In the genomic region with DNA sequence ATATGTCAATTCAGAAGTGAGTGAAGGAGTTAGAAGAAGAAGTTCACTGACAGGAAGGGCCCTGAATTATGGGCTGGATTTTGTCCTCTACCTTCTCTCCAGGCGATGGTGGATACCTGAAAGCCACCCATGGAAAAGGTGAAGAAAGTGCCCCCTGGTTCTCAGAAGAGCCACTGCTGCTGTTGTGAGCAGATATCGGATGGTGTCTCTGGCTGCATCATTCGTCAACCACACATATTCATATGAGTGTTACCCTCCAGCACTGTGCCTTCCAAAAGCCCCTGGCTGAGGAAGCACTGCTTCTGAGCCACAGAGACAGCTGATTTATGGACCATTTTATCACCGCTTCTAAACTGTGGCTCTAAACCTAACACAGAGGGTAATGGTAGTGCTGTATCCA, we compare ENCODE assay signal across 18 cellular contexts. TPM values are rescaled to one million over a fixed set of nuclear protein-coding genes. Genes with fewer than 3 reads are reported as not detected.
DNase-seq lines count a peak whose midpoint lies in the region; ATAC-seq and TF ChIP-seq lines count a peak whose summit lies in the region.
"Had no signal": no experiment of that assay in that cellular context is flagged by ENCODE, and none has a peak within 500 bp of the region (broad histone marks: within the 10 kb centered on the region; RNA-seq: fewer than 3 reads in every experiment).

No MANE protein-coding gene starts in this region.

- H2AFZ ChIP-seq in osteoblast (ENCODE audit: low read length): no peak overlapping the region

- peaks cover 3% of the 10 kb centered on the region for H4K20me1 ChIP-seq in osteoblast (ENCODE audit: insufficient read depth, low read length)

- peaks cover 23% of the 10 kb centered on the region for H3K27me3 Mint-ChIP-seq in endothelial cell (ENCODE audit: unreplicated experiment)
- H3K27me3 Mint-ChIP-seq in activated T-cell treated with anti-CD3 and anti-CD28 coated beads, Interleukin-2, amount 50 U/mL, for 24 hours: peaks cover 3% of the 10 kb centered on the region
- H3K27me3 Mint-ChIP-seq: central memory CD8-positive, alpha-beta T cell had no signal

- H3K79me2 ChIP-seq in osteoblast (ENCODE audit: insufficient read depth, low read length): peaks cover 31% of the 10 kb centered on the region

- ATAC-seq in HG02623 (IDR thresholded peaks at IDR 0.05; ENCODE audit: unreplicated experiment): no peak
- ATAC-seq: effector memory CD8-positive, alpha-beta T cell; left ventricle myocardium superior had no signal

- peaks cover 8% of the 10 kb centered on the region for H3K36me3 Mint-ChIP-seq in endothelial cell (ENCODE audit: low read depth, unreplicated experiment)
- peaks cover 13% of the 10 kb centered on the region for H3K36me3 Mint-ChIP-seq in activated T-cell treated with anti-CD3 and anti-CD28 coated beads, Interleukin-2, amount 50 U/mL, for 24 hours (ENCODE audit: low read depth)

- H3K27me3 ChIP-seq in osteoblast (ENCODE audit: insufficient read depth, low read length): no peaks in the 10 kb centered on the region
- H3K27me3 ChIP-seq: BE2C had no signal

- H3K4me2 ChIP-seq in osteoblast (ENCODE audit: insufficient read depth, low read length): peak overlapping the region; percentile 22

- H3K27ac Mint-ChIP-seq in endothelial cell (ENCODE audit: unreplicated experiment): peak overlapping the region; percentile 70
- H3K27ac Mint-ChIP-seq in activated T-cell treated with anti-CD3 and anti-CD28 coated beads, Interleukin-2, amount 50 U/mL, for 24 hours: no peak overlapping the region
- H3K27ac Mint-ChIP-seq: effector memory CD8-positive, alpha-beta T cell had no signal

- H3K9me3 Mint-ChIP-seq in endothelial cell (ENCODE audit: unreplicated experiment): no peaks in the 10 kb centered on the region
- H3K9me3 Mint-ChIP-seq in activated T-cell treated with anti-CD3 and anti-CD28 coated beads, Interleukin-2, amount 50 U/mL, for 24 hours: no peaks in the 10 kb centered on the region
- H3K9me3 Mint-ChIP-seq: central memory CD8-positive, alpha-beta T cell; effector memory CD8-positive, alpha-beta T cell had no signal

- peaks cover 14% of the 10 kb centered on the region for H3K36me3 ChIP-seq in osteoblast (ENCODE audit: insufficient read depth, low read length)

- no peak for DNase-seq in AG10803 (ENCODE audit: low read depth)
- peak; percentile 77 for DNase-seq in NCI-H526 treated with DMSO at 0.1 percent for 48 hours (lab: John Stamatoyannopoulos, UW)
- DNase-seq in endothelial cell (ENCODE audit: low spot score): no peak
- DNase-seq in osteoblast (ENCODE audit: insufficient read length, low spot score, missing footprints): no peak
- no peak for DNase-seq in ureter (ENCODE audit: low spot score)
- no peak for DNase-seq in NCI-H2196 (lab: John Stamatoyannopoulos, UW; ENCODE audit: unreplicated experiment)
- no peak for DNase-seq in activated T-cell treated with anti-CD3 and anti-CD28 coated beads, Interleukin-2, amount 50 U/mL, for 24 hours
- DNase-seq: activated CD4-positive, alpha-beta T cell treated with anti-CD3 and anti-CD28 coated beads for 4 hours; BE2C; DMS153; effector memory CD8-positive, alpha-beta T cell; H7; left ventricle myocardium superior; NCI-H146; NCI-H2227 treated with DMSO at 0.1 percent for 48 hours; SHP77 treated with DMSO at 0.1 percent for 48 hours had no signal

- no peak for TF ChIP-seq CTCF in AG10803 (conservative IDR thresholded peaks at IDR 0.05; ENCODE audit: low read length)
- no peak for TF ChIP-seq CTCF in endothelial cell (IDR thresholded peaks at IDR 0.05; ENCODE audit: unreplicated experiment)
- TF ChIP-seq CTCF in osteoblast (IDR thresholded peaks at IDR 0.05; ENCODE audit: extremely low read depth, low read depth, low read length): no peak

- H3K4me1 Mint-ChIP-seq in endothelial cell (ENCODE audit: unreplicated experiment): peaks cover 27% of the 10 kb centered on the region
- peaks cover 30% of the 10 kb centered on the region for H3K4me1 Mint-ChIP-seq in activated T-cell treated with anti-CD3 and anti-CD28 coated beads, Interleukin-2, amount 50 U/mL, for 24 hours (ENCODE audit: low read depth)

- H3K4me3 ChIP-seq in AG10803 (ENCODE audit: low read length): peak overlapping the region; percentile 17
- H3K4me3 ChIP-seq in osteoblast (ENCODE audit: insufficient read depth, low read length): peak overlapping the region; percentile 21

- peaks cover 48% of the 10 kb centered on the region for H3K4me1 ChIP-seq in osteoblast (ENCODE audit: insufficient read depth, low read length)

- H3K27ac ChIP-seq in osteoblast (ENCODE audit: low read depth, low read length): peak overlapping the region; percentile 91

- no peak overlapping the region for H3K4me3 Mint-ChIP-seq in endothelial cell (ENCODE audit: unreplicated experiment)
- no peak overlapping the region for H3K4me3 Mint-ChIP-seq in activated T-cell treated with anti-CD3 and anti-CD28 coated beads, Interleukin-2, amount 50 U/mL, for 24 hours

- H3K9me3 ChIP-seq in osteoblast (ENCODE audit: low read depth, low read length): no peaks in the 10 kb centered on the region
- H3K9me3 ChIP-seq: BE2C had no signal

RNA-seq across cellular contexts. Expression of gene ACTN1, which starts 2.0 kb away (rescaled TPM):
- 130 TPM for total RNA-seq in endothelial cell (ENCODE audit: unreplicated experiment)
- 444 and 447 TPM in 2 replicates for total RNA-seq in osteoblast
- total RNA-seq in ureter: 286 TPM
